Comparison of ENCODE assay signal across 27 cellular contexts in genomic region chr1:93014156-93014555, GRCh38. TPM values are rescaled to one million over a fixed set of nuclear protein-coding genes. Genes with fewer than 3 reads are reported as not detected.
A peak's percentile ranks its signal among the peaks of the same experiment; 100 is the strongest.
DNase-seq lines count a peak whose midpoint lies in the region; ATAC-seq, FAIRE-seq and TF ChIP-seq lines count a peak whose summit lies in the region.
"Had no signal": no experiment of that assay in that cellular context is flagged by ENCODE, and none has a peak within 500 bp of the region (broad histone marks: within the 10 kb centered on the region; RNA-seq: fewer than 3 reads in every experiment).

No MANE protein-coding gene starts in this region.

- CTCF ChIA-PET in endothelial cell of umbilical vein (lab: Charles Lee): interaction anchor here (1.4 to 2.0 kb wide), 4 partner anchors 9 to 19 kb away, joined by 4 to 6 read pairs (median 6); no protein-coding TSS in a partner anchor

- no peaks in the 10 kb centered on the region for H3K9me1 ChIP-seq in endothelial cell of umbilical vein (replicated peaks; ENCODE audit: control insufficient read depth, extremely low read depth, insufficient read depth, low read length)

- H3K4me3 ChIP-seq in endothelial cell of umbilical vein (replicated peaks in 1 of 3; ENCODE audit: insufficient read depth in 1 of 3, low read depth in 1 of 3, low read length in 3 of 3): no peak overlapping the region
- H3K4me3 ChIP-seq: tibial artery had no signal

- ATAC-seq in HG03159 (IDR thresholded peaks at IDR 0.05; ENCODE audit: unreplicated experiment): no peak
- ATAC-seq in stimulated activated effector memory CD8-positive, alpha-beta T cell treated with anti-CD3 and anti-CD28 coated beads, Interleukin-12 subunit alpha, Interleukin-12 subunit beta, amount 100 ng/mL, for 72 hours: no peak
- ATAC-seq: activated naive CD8-positive, alpha-beta T cell treated with anti-CD3 and anti-CD28 coated beads, Interleukin-2, amount 50 U/mL, for 24 hours; activated T-cell treated with anti-CD3 and anti-CD28 coated beads, Interleukin-2, amount 50 U/mL, for 4 hours had no signal

- TF ChIP-seq POLR2A in endothelial cell of umbilical vein (IDR thresholded peaks at IDR 0.05; ENCODE audit: low read depth, low read length): no peak

- peaks cover 6% of the 10 kb centered on the region for H3K4me1 Mint-ChIP-seq in T-helper 1 cell treated with Interleukin-12 subunit alpha and Interleukin-12 subunit beta and Interleukin-4 antibody, amounts not matched to agents 30 μg/mL and 1 μg/mL, for 36 hours (ENCODE audit: low read depth)
- H3K4me1 Mint-ChIP-seq in stimulated activated effector memory CD8-positive, alpha-beta T cell treated with anti-CD3 and anti-CD28 coated beads, Interleukin-12 subunit alpha, Interleukin-12 subunit beta, amount 100 ng/mL, for 72 hours: no peaks in the 10 kb centered on the region
- H3K4me1 Mint-ChIP-seq: activated naive CD8-positive, alpha-beta T cell treated with anti-CD3 and anti-CD28 coated beads, Interleukin-2, amount 50 U/mL, for 24 hours; naive B cell had no signal

- H3K36me3 Mint-ChIP-seq in T-helper 1 cell treated with Interleukin-12 subunit alpha and Interleukin-12 subunit beta and Interleukin-4 antibody, amounts not matched to agents 30 μg/mL and 1 μg/mL, for 36 hours (ENCODE audit: low read depth): no peaks in the 10 kb centered on the region
- H3K36me3 Mint-ChIP-seq in stimulated activated effector memory CD8-positive, alpha-beta T cell treated with anti-CD3 and anti-CD28 coated beads, Interleukin-12 subunit alpha, Interleukin-12 subunit beta, amount 100 ng/mL, for 72 hours: no peaks in the 10 kb centered on the region
- H3K36me3 Mint-ChIP-seq: mesothelial cell of epicardium, naive B cell had no signal

- H3K4me2 ChIP-seq in endothelial cell of umbilical vein (ENCODE audit: insufficient read depth, low read length): no peak overlapping the region

- peaks cover 28% of the 10 kb centered on the region for H3K27me3 Mint-ChIP-seq in T-helper 1 cell treated with Interleukin-12 subunit alpha and Interleukin-12 subunit beta and Interleukin-4 antibody, amounts not matched to agents 30 μg/mL and 1 μg/mL, for 36 hours (ENCODE audit: low read depth)
- H3K27me3 Mint-ChIP-seq: activated naive CD8-positive, alpha-beta T cell treated with anti-CD3 and anti-CD28 coated beads, Interleukin-2, amount 50 U/mL, for 24 hours had no signal

- peak; percentile 55 for FAIRE-seq in endothelial cell of umbilical vein (lab: Jason Lieb, UNC)
- FAIRE-seq: small intestine had no signal

- H3K9me3 Mint-ChIP-seq in T-helper 1 cell treated with Interleukin-12 subunit alpha and Interleukin-12 subunit beta and Interleukin-4 antibody, amounts not matched to agents 30 μg/mL and 1 μg/mL, for 36 hours: no peaks in the 10 kb centered on the region
- H3K9me3 Mint-ChIP-seq in stimulated activated effector memory CD8-positive, alpha-beta T cell treated with anti-CD3 and anti-CD28 coated beads, Interleukin-12 subunit alpha, Interleukin-12 subunit beta, amount 100 ng/mL, for 72 hours: no peaks in the 10 kb centered on the region
- H3K9me3 Mint-ChIP-seq: activated naive CD8-positive, alpha-beta T cell treated with anti-CD3 and anti-CD28 coated beads, Interleukin-2, amount 50 U/mL, for 24 hours; activated T-cell treated with anti-CD3 and anti-CD28 coated beads, Interleukin-2, amount 50 U/mL, for 4 hours; mesothelial cell of epicardium; naive B cell had no signal

- no TSS peak for BruUV-seq in endothelial cell of umbilical vein (replicated peaks; lab: Mats Ljungman, UMichigan)

- intact Hi-C loops in endothelial cell of umbilical vein (cut with micrococcal nuclease): no loop called here

- no peaks in the 10 kb centered on the region for H4K20me1 ChIP-seq in endothelial cell of umbilical vein (replicated peaks; ENCODE audit: control insufficient read depth, extremely low read depth, insufficient read depth, low read length)

- DNase-seq in T-helper 1 cell (no peak), NOMO-1 treated with dmso at 0.1 percent for 144 hours (lab: John Stamatoyannopoulos, UW; ENCODE audit: unreplicated experiment) (peak; percentile 42), endothelial cell of umbilical vein (ENCODE audit: low read depth, low spot score) (peak; percentile 38), HuH-7.5 (ENCODE audit: low spot score) (no peak), NCI-H345 (lab: John Stamatoyannopoulos, UW) (no peak)
- no peak for DNase-seq in stimulated activated effector memory CD8-positive, alpha-beta T cell treated with anti-CD3 and anti-CD28 coated beads, Interleukin-12 subunit alpha, Interleukin-12 subunit beta, amount 100 ng/mL, for 72 hours (ENCODE audit: low spot score in 2 of 2)
- DNase-seq: activated CD4-positive, alpha-beta T cell treated with anti-CD3 and anti-CD28 coated beads, Interleukin-2, amount 50 U/mL, for 1 hour; activated naive CD8-positive, alpha-beta T cell treated with anti-CD3 and anti-CD28 coated beads, Interleukin-2, amount 50 U/mL, for 24 hours; activated T-cell treated with anti-CD3 and anti-CD28 coated beads, Interleukin-2, amount 50 U/mL, for 4 hours; AML-193; cerebellar nuclear complex; effector CD4-positive, alpha-beta T cell; HCEC 1CT; head of caudate nucleus; naive B cell; NCI-H1417; NCI-H2081; NCI-H226; small intestine; stimulated activated CD4-positive, alpha-beta T cell treated with anti-CD3 and anti-CD28 coated beads, Interleukin-1b, Interleukin-23, amount 100 ng/mL, for 48 hours; stimulated activated CD8-positive, alpha-beta memory T cell treated with anti-CD3 and anti-CD28 coated beads, Interleukin-4, amount 100 ng/mL, for 48 hours; T-helper 9 cell; tibial artery had no signal

- no peak overlapping the region for H3K9ac ChIP-seq in endothelial cell of umbilical vein (replicated peaks; ENCODE audit: extremely low read depth, insufficient read depth, low read length)

- peaks cover 2% of the 10 kb centered on the region in 2 experiments for H3K27me3 ChIP-seq in endothelial cell of umbilical vein (ENCODE audit: control insufficient read depth in 2 of 2, insufficient read depth in 2 of 2, low read length in 2 of 2)
- H3K27me3 ChIP-seq: tibial artery had no signal

- H3K4me3 Mint-ChIP-seq in T-helper 1 cell treated with Interleukin-12 subunit alpha and Interleukin-12 subunit beta and Interleukin-4 antibody, amounts not matched to agents 30 μg/mL and 1 μg/mL, for 36 hours: no peak overlapping the region
- no peak overlapping the region for H3K4me3 Mint-ChIP-seq in stimulated activated effector memory CD8-positive, alpha-beta T cell treated with anti-CD3 and anti-CD28 coated beads, Interleukin-12 subunit alpha, Interleukin-12 subunit beta, amount 100 ng/mL, for 72 hours
- H3K4me3 Mint-ChIP-seq: activated naive CD8-positive, alpha-beta T cell treated with anti-CD3 and anti-CD28 coated beads, Interleukin-2, amount 50 U/mL, for 24 hours; activated T-cell treated with anti-CD3 and anti-CD28 coated beads, Interleukin-2, amount 50 U/mL, for 4 hours; mesothelial cell of epicardium; naive B cell had no signal

- H3K9me3 ChIP-seq in endothelial cell of umbilical vein (replicated peaks; ENCODE audit: control insufficient read depth, insufficient read depth, low read length): no peaks in the 10 kb centered on the region
- H3K9me3 ChIP-seq: tibial artery had no signal

- H3K79me2 ChIP-seq in endothelial cell of umbilical vein (ENCODE audit: control insufficient read depth, insufficient read depth, low read length): no peaks in the 10 kb centered on the region

- no peaks in the 10 kb centered on the region for H3K36me3 ChIP-seq in endothelial cell of umbilical vein (ENCODE audit: control insufficient read depth in 2 of 2, extremely low read depth in 1 of 2, insufficient read depth in 2 of 2, low read length in 2 of 2)
- H3K36me3 ChIP-seq: tibial artery had no signal

- H3K27ac Mint-ChIP-seq in T-helper 1 cell treated with Interleukin-12 subunit alpha and Interleukin-12 subunit beta and Interleukin-4 antibody, amounts not matched to agents 30 μg/mL and 1 μg/mL, for 36 hours: peak overlapping the region; percentile 65
- H3K27ac Mint-ChIP-seq in stimulated activated effector memory CD8-positive, alpha-beta T cell treated with anti-CD3 and anti-CD28 coated beads, Interleukin-12 subunit alpha, Interleukin-12 subunit beta, amount 100 ng/mL, for 72 hours: no peak overlapping the region
- H3K27ac Mint-ChIP-seq: activated naive CD8-positive, alpha-beta T cell treated with anti-CD3 and anti-CD28 coated beads, Interleukin-2, amount 50 U/mL, for 24 hours; mesothelial cell of epicardium had no signal

- POLR2A ChIA-PET in endothelial cell of umbilical vein (lab: Charles Lee): no interaction called here

- H2AFZ ChIP-seq in endothelial cell of umbilical vein (ENCODE audit: low read depth, low read length): no peak overlapping the region

- dilution Hi-C loops in endothelial cell of umbilical vein (cut with MboI; ENCODE audit: extremely low pct_ligation_motif_present, low sequenced_read_pairs): no loop called here

- H3K4me1 ChIP-seq in endothelial cell of umbilical vein (ENCODE audit: control insufficient read depth, extremely low read depth, insufficient read depth, low read length): peaks cover 23% of the 10 kb centered on the region

- H3K27ac ChIP-seq in endothelial cell of umbilical vein (ENCODE audit: insufficient read depth, low read depth, low read length): no peak overlapping the region
- H3K27ac ChIP-seq: epithelial cell of prostate, tibial artery had no signal

- TF ChIP-seq CTCF in endothelial cell of umbilical vein (IDR thresholded peaks at IDR 0.05; ENCODE audit: extremely low read depth in 1 of 2, insufficient read depth in 1 of 2, low read depth in 1 of 2, low read length in 2 of 2): no peak

TF ChIP-seq in endothelial cell of umbilical vein, 7 proteins besides CTCF, POLR2A, EP300 and RAD21:
- TF ChIP-seq JUN (IDR thresholded peaks at IDR 0.05; ENCODE audit: borderline replicate concordance, insufficient read depth, insufficient read length, low read depth): peak; percentile 19
- no peak for TF ChIP-seq POLR2AphosphoS5 (IDR thresholded peaks at IDR 0.05; ENCODE audit: insufficient read depth, low read depth, low read length)
- peak; percentile 36 for TF ChIP-seq FOS (IDR thresholded peaks at IDR 0.05; ENCODE audit: borderline replicate concordance, insufficient read depth, low read length)
TF ChIP-seq in endothelial cell of umbilical vein: peak in this region for 2.

RNA-seq across cellular contexts. Expression of gene DIPK1A, which starts 52.9 kb away (rescaled TPM):
- 0.62 and 0.93 TPM in 2 replicates for total RNA-seq in endothelial cell of umbilical vein
- 0.22 and 0.25 TPM in 2 replicates for polyA plus RNA-seq in endothelial cell of umbilical vein
- 0.44 and 0.45 TPM in 2 replicates for polyA plus RNA-seq in endothelial cell of umbilical vein (2011; cell fraction: cytosol; rRNA removed)
- 0.21 and 0.28 TPM in 2 replicates for polyA plus RNA-seq in endothelial cell of umbilical vein (2011; cell fraction: nucleus; rRNA removed)
- polyA plus RNA-seq in endothelial cell of umbilical vein (2012): 0.80 and 1.2 TPM in 2 replicates
- polyA minus RNA-seq in endothelial cell of umbilical vein: 0.24 and 0.30 TPM in 2 replicates
- polyA minus RNA-seq in endothelial cell of umbilical vein (2011; cell fraction: cytosol; rRNA and poly(A)+ RNA removed): 0.41 TPM
- polyA minus RNA-seq in endothelial cell of umbilical vein (2011; cell fraction: nucleus; rRNA and poly(A)+ RNA removed): 0.29 and 0.43 TPM in 2 replicates

Comparison
In these comparisons a context has a peak if more than half of its experiments do, and no peak if none do; other contexts are left out.
1. DNase-seq: peak in NOMO-1 treated with dmso at 0.1 percent for 144 hours (single experiment) and endothelial cell of umbilical vein (single experiment); none in T-helper 1 cell (0 of 5), stimulated activated effector memory CD8-positive, alpha-beta T cell treated with anti-CD3 and anti-CD28 coated beads, Interleukin-12 subunit alpha, Interleukin-12 subunit beta, amount 100 ng/mL, for 72 hours (0 of 2), HuH-7.5 (single experiment) and NCI-H345 (single experiment).